8 cellular contexts compared by ENCODE assay signal in the genomic region with DNA sequence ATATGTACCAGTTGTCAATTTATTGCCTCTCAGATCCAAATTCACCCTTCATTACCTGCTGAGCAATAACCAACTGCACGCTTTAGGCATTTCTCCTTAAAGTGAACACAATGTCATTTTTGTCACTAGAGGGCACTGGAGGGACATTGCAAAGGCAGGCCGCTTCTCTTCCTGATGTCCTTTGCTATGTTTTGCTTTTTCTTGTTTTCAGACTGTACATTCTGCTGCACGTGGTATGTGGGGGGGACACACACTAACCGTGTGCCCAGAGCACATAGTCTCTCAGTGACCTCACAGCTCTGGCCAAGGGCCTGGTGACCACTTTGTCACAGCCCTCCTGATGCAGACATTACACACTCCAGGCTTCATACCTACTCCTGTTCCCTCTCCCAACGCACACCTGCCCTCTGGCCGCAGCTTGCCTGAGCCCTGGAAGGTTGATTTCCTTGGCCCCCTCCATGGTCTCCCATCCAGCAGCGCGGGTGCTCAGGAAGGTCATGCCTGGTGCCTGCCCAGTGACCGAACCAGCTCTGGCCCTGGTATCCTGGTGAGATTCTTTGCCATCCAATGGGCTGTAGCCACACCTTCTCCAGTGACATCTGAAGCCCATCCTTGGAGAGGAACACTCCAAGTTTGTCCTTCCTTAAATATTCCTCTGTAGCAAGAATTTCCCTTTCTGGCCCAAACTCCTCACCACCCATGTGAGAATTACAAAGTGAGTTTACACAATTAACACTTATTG. TPM values are rescaled to one million over a fixed set of nuclear protein-coding genes. Genes with fewer than 3 reads are reported as not detected.
A peak's percentile ranks its signal among the peaks of the same experiment; 100 is the strongest.
DNase-seq lines count a peak whose midpoint lies in the region; ATAC-seq and TF ChIP-seq lines count a peak whose summit lies in the region.

No MANE protein-coding gene starts in this region.

- DNase-seq in BJ (ENCODE audit: low read depth): no peak
- peak; percentile 48 for DNase-seq in HEK293T (ENCODE audit: extremely low spot score)
- DNase-seq in erythroblast (lab: John Stamatoyannopoulos, UW): peak; percentile 39 to 45
- peak; percentile 49 for DNase-seq in renal cortical epithelial cell (ENCODE audit: low read depth)
- no peak for DNase-seq in mesothelial cell of epicardium (ENCODE audit: low spot score in 2 of 2, unreplicated experiment in 2 of 2)

- H3K27me3 ChIP-seq in BJ (ENCODE audit: control insufficient read depth, insufficient read depth, low read length) (peaks cover 2% of the 10 kb centered on the region; the same call in 1 of the 2 replicates), OCI-LY3 (ENCODE audit: low read depth, low read length) (peaks cover 22% of the 10 kb centered on the region)

- H3K36me3 Mint-ChIP-seq in mesothelial cell of epicardium: no peaks in the 10 kb centered on the region

- 0 out of 2 replicates have a peak, but pooled peaks cover 2% of the 10 kb centered on the region for H3K4me1 ChIP-seq in OCI-LY3 (ENCODE audit: low read length)

- H3K4me3 ChIP-seq in BJ (ENCODE audit: low read depth, low read length) (no peak overlapping the region), OCI-LY3 (ENCODE audit: low read length) (no peak overlapping the region)

- no peak overlapping the region for H3K4me2 ChIP-seq in OCI-LY3 (ENCODE audit: low read length)

- H3K9me3 Mint-ChIP-seq in mesothelial cell of epicardium: peaks cover 7% of the 10 kb centered on the region

- CTCF ChIA-PET in BJ (lab: Yijun Ruan, JAX): interaction anchor here (0.8 to 3.9 kb wide), 7 partner anchors 8 to 275 kb away, joined by 5 to 28 read pairs (median 7); no protein-coding TSS in a partner anchor
- CTCF ChIA-PET in HEK293T (lab: Yijun Ruan, JAX): interaction anchor here (0.6 to 2.0 kb wide), 3 partner anchors 120 to 192 kb away, joined by 3 to 6 read pairs (median 4); no protein-coding TSS in a partner anchor

- no peak overlapping the region for H2AFZ ChIP-seq in OCI-LY3 (ENCODE audit: low read depth, low read length)

- no peak overlapping the region for H3K27ac ChIP-seq in OCI-LY3 (ENCODE audit: low read length)

- no peak overlapping the region for H3K27ac Mint-ChIP-seq in mesothelial cell of epicardium

- H3K36me3 ChIP-seq in BJ (ENCODE audit: control insufficient read depth, insufficient read depth, low read length) (no peaks in the 10 kb centered on the region), OCI-LY3 (replicated peaks; ENCODE audit: low read depth, low read length) (no peaks in the 10 kb centered on the region)

- peak; percentile 60 for TF ChIP-seq CTCF in BJ (IDR thresholded peaks at IDR 0.05; ENCODE audit: insufficient read depth, low read depth, low read length)
- peak; percentile 68 for TF ChIP-seq CTCF in OCI-LY3 (IDR thresholded peaks at IDR 0.05; ENCODE audit: low read depth, low read length)
- no peak for TF ChIP-seq CTCF in mesothelial cell of epicardium (IDR thresholded peaks at IDR 0.05; ENCODE audit: unreplicated experiment)

- no peak for TF ChIP-seq POLR2A in erythroblast (IDR thresholded peaks at IDR 0.05; ENCODE audit: low read length)

- H3K9ac ChIP-seq in OCI-LY3 (ENCODE audit: low read length): no peak overlapping the region

- no peaks in the 10 kb centered on the region for H3K4me1 Mint-ChIP-seq in mesothelial cell of epicardium

- H3K9me3 ChIP-seq in OCI-LY3 (ENCODE audit: insufficient read depth, low read length): no peaks in the 10 kb centered on the region

- peaks cover 41% of the 10 kb centered on the region for H3K27me3 Mint-ChIP-seq in mesothelial cell of epicardium (ENCODE audit: low read depth)

- no peaks in the 10 kb centered on the region for H3K79me2 ChIP-seq in OCI-LY3 (ENCODE audit: low read length)

- POLR2A ChIA-PET in BJ (lab: Charles Lee): no interaction called here
- POLR2A ChIA-PET in HEK293T (lab: Yijun Ruan, JAX): no interaction called here

- no peak for ATAC-seq in GM19452 (IDR thresholded peaks at IDR 0.05; ENCODE audit: unreplicated experiment)
- no peak for ATAC-seq in HG02870 (IDR thresholded peaks at IDR 0.05; ENCODE audit: unreplicated experiment)

- H3K4me3 Mint-ChIP-seq in mesothelial cell of epicardium: no peak overlapping the region

- no peaks in the 10 kb centered on the region for H4K20me1 ChIP-seq in OCI-LY3 (ENCODE audit: insufficient read depth, low read length)

TF ChIP-seq in HEK293T, 16 proteins besides CTCF, POLR2A, EP300 and RAD21:
- TF ChIP-seq ZNF384 (IDR thresholded peaks at IDR 0.05) (no peak), LEF1 (IDR thresholded peaks at IDR 0.05; ENCODE audit: borderline replicate concordance) (no peak), SUZ12 (IDR thresholded peaks at IDR 0.05) (no peak), CTBP1 (IDR thresholded peaks at IDR 0.05; ENCODE audit: borderline replicate concordance) (no peak), FOXK2 (IDR thresholded peaks at IDR 0.05) (no peak), FOXA1 (IDR thresholded peaks at IDR 0.05) (no peak), ARNT (IDR thresholded peaks at IDR 0.05) (no peak), FOXM1 (IDR thresholded peaks at IDR 0.05; ENCODE audit: borderline replicate concordance) (no peak), TARDBP (IDR thresholded peaks at IDR 0.05) (no peak), HDGF (IDR thresholded peaks at IDR 0.05; ENCODE audit: borderline replicate concordance) (no peak), ELF4 (IDR thresholded peaks at IDR 0.05) (no peak), PKNOX1 (IDR thresholded peaks at IDR 0.05) (no peak), SP1 (IDR thresholded peaks at IDR 0.05) (no peak)

RNA-seq across cellular contexts. Expression of gene MYO1H, which starts 39.9 kb away (rescaled TPM):
- not detected in 2 replicates for polyA plus RNA-seq in BJ (2011; rRNA removed)
- polyA minus RNA-seq in BJ (2011; rRNA and poly(A)+ RNA removed): not detected in 2 replicates
- total RNA-seq in renal cortical epithelial cell (not detected in 2 replicates), mesothelial cell of epicardium (not detected in 3 replicates)

Comparison
In these comparisons a context has a peak if more than half of its experiments do, and no peak if none do; other contexts are left out.
1. DNase-seq: peak in HEK293T (single experiment), erythroblast (2 of 2) and renal cortical epithelial cell (single experiment); none in BJ (single experiment) and mesothelial cell of epicardium (0 of 2).